In genomic region chr17:15341385-15341849, GRCh38 we compare ENCODE assay signal across 8 cellular contexts. TPM values are rescaled to one million over a fixed set of nuclear protein-coding genes. Genes with fewer than 3 reads are reported as not detected.
DNase-seq lines count a peak whose midpoint lies in the region; ATAC-seq, FAIRE-seq and TF ChIP-seq lines count a peak whose summit lies in the region.

TEKT3 (minus strand) TSS chr17:15341597; CDS start chr17:15331585, 10,012 bp downstream.

- H3K9me3 ChIP-seq in endothelial cell of umbilical vein (replicated peaks; ENCODE audit: control insufficient read depth, insufficient read depth, low read length), result no peaks in the 10 kb centered on the region
- H3K9me3 ChIP-seq in lung (ENCODE audit: control insufficient read depth in 2 of 2, insufficient read depth in 1 of 2, low read length in 1 of 2), result no peaks in the 10 kb centered on the region

- POLR2A ChIA-PET in RWPE1 (lab: Yijun Ruan, JAX; ENCODE audit: low non-redundant PET) (no interaction called here), endothelial cell of umbilical vein (lab: Charles Lee) (no interaction called here)

- no peaks in the 10 kb centered on the region for H4K20me1 ChIP-seq in endothelial cell of umbilical vein (replicated peaks; ENCODE audit: control insufficient read depth, extremely low read depth, insufficient read depth, low read length)

- H3K36me3 Mint-ChIP-seq in activated CD4-positive, alpha-beta T cell treated with anti-CD3 and anti-CD28 coated beads, Interleukin-2, amount 10 ng/mL, durations not matched to agents 24 days and 14 days (ENCODE audit: low read depth), result no peaks in the 10 kb centered on the region
- H3K36me3 Mint-ChIP-seq in stimulated activated effector memory CD8-positive, alpha-beta T cell treated with anti-CD3 and anti-CD28 coated beads, Interleukin-12 subunit alpha, Interleukin-12 subunit beta, amount 100 ng/mL, for 72 hours, result no peaks in the 10 kb centered on the region

- ATAC-seq in lung (ENCODE audit: insufficient read depth, low FRiP score) (peak; percentile 94), GM18873 (IDR thresholded peaks at IDR 0.05; ENCODE audit: low FRiP score, unreplicated experiment) (no peak)
- peak; percentile 60 for ATAC-seq in stimulated activated effector memory CD8-positive, alpha-beta T cell treated with anti-CD3 and anti-CD28 coated beads, Interleukin-12 subunit alpha, Interleukin-12 subunit beta, amount 100 ng/mL, for 72 hours

- CTCF ChIA-PET in RWPE1 (lab: Yijun Ruan, JAX), result no interaction called here
- CTCF ChIA-PET in endothelial cell of umbilical vein (lab: Charles Lee), result interaction anchor here (1.1 to 1.8 kb wide), 4 partner anchors 9 to 161 kb away, joined by 3 to 7 read pairs (median 3); no protein-coding TSS in a partner anchor

- no peaks in the 10 kb centered on the region for H3K9me3 Mint-ChIP-seq in activated CD4-positive, alpha-beta T cell treated with anti-CD3 and anti-CD28 coated beads, Interleukin-2, amount 10 ng/mL, durations not matched to agents 24 days and 14 days
- no peaks in the 10 kb centered on the region for H3K9me3 Mint-ChIP-seq in stimulated activated effector memory CD8-positive, alpha-beta T cell treated with anti-CD3 and anti-CD28 coated beads, Interleukin-12 subunit alpha, Interleukin-12 subunit beta, amount 100 ng/mL, for 72 hours

- no TSS peak for BruUV-seq in endothelial cell of umbilical vein (replicated peaks; lab: Mats Ljungman, UMichigan)

- H3K27me3 ChIP-seq in endothelial cell of umbilical vein (ENCODE audit: control insufficient read depth in 2 of 2, insufficient read depth in 2 of 2, low read length in 2 of 2) (peaks cover 29 to 40% of the 10 kb centered on the region in 2 experiments), lung (ENCODE audit: control insufficient read depth, insufficient read depth) (peaks cover 3% of the 10 kb centered on the region)

- H3K27ac ChIP-seq in RWPE1 (no peak within 1 kb of the TSS), endothelial cell of umbilical vein (ENCODE audit: insufficient read depth, low read depth, low read length) (no peak within 1 kb of the TSS), lung (ENCODE audit: low read depth in 1 of 2, low read length in 1 of 2) (no peak within 1 kb of the TSS)

- intact Hi-C loops in activated CD4-positive, alpha-beta T cell treated with anti-CD3 and anti-CD28 coated beads, Interleukin-2, amount 10 ng/mL, durations not matched to agents 24 days and 14 days (cut with micrococcal nuclease), result no loop called here
- intact Hi-C loops in endothelial cell of umbilical vein (cut with micrococcal nuclease), result no loop called here

- H3K79me2 ChIP-seq in endothelial cell of umbilical vein (ENCODE audit: control insufficient read depth, insufficient read depth, low read length), result no peaks in the 10 kb centered on the region

- peak within 1 kb of the TSS in 2 of 3 experiments; percentile 5 to 32 for H3K4me3 ChIP-seq in endothelial cell of umbilical vein (replicated peaks in 1 of 3; ENCODE audit: insufficient read depth in 1 of 3, low read depth in 1 of 3, low read length in 3 of 3)
- H3K4me3 ChIP-seq in lung, result peak within 1 kb of the TSS; percentile 23

- H3K4me3 Mint-ChIP-seq in activated CD4-positive, alpha-beta T cell treated with anti-CD3 and anti-CD28 coated beads, Interleukin-2, amount 10 ng/mL, durations not matched to agents 24 days and 14 days, result no peak within 1 kb of the TSS
- peak within 1 kb of the TSS; percentile 65 for H3K4me3 Mint-ChIP-seq in stimulated activated effector memory CD8-positive, alpha-beta T cell treated with anti-CD3 and anti-CD28 coated beads, Interleukin-12 subunit alpha, Interleukin-12 subunit beta, amount 100 ng/mL, for 72 hours

- H3K27ac Mint-ChIP-seq in activated CD4-positive, alpha-beta T cell treated with anti-CD3 and anti-CD28 coated beads, Interleukin-2, amount 10 ng/mL, durations not matched to agents 24 days and 14 days, result no peak within 1 kb of the TSS
- peak within 1 kb of the TSS; percentile 63 for H3K27ac Mint-ChIP-seq in stimulated activated effector memory CD8-positive, alpha-beta T cell treated with anti-CD3 and anti-CD28 coated beads, Interleukin-12 subunit alpha, Interleukin-12 subunit beta, amount 100 ng/mL, for 72 hours

- H3K9me1 ChIP-seq in endothelial cell of umbilical vein (replicated peaks; ENCODE audit: control insufficient read depth, extremely low read depth, insufficient read depth, low read length), result no peaks in the 10 kb centered on the region

- dilution Hi-C loops in endothelial cell of umbilical vein (cut with MboI; ENCODE audit: extremely low pct_ligation_motif_present, low sequenced_read_pairs), result no loop called here

- H3K9ac ChIP-seq in endothelial cell of umbilical vein (replicated peaks; ENCODE audit: extremely low read depth, insufficient read depth, low read length), result no peak within 1 kb of the TSS

- peak within 1 kb of the TSS; percentile 35 for H2AFZ ChIP-seq in endothelial cell of umbilical vein (ENCODE audit: low read depth, low read length)

- TF ChIP-seq POLR2A in endothelial cell of umbilical vein (IDR thresholded peaks at IDR 0.05; ENCODE audit: low read depth, low read length), result no peak

- peak within 1 kb of the TSS; percentile 55 for H3K4me2 ChIP-seq in endothelial cell of umbilical vein (ENCODE audit: insufficient read depth, low read length)

- FAIRE-seq in endothelial cell of umbilical vein (lab: Jason Lieb, UNC) (peak; percentile 57), RCC 7860 (lab: Jason Lieb, UNC) (no peak)

- H3K4me1 ChIP-seq in endothelial cell of umbilical vein (ENCODE audit: control insufficient read depth, extremely low read depth, insufficient read depth, low read length), result no peaks in the 10 kb centered on the region
- H3K4me1 ChIP-seq in lung (ENCODE audit: control insufficient read depth in 2 of 2, insufficient read depth in 2 of 2, low read length in 2 of 2), result peaks cover 0 to 2% of the 10 kb centered on the region in 2 donors

- no peaks in the 10 kb centered on the region for H3K36me3 ChIP-seq in endothelial cell of umbilical vein (ENCODE audit: control insufficient read depth in 2 of 2, extremely low read depth in 1 of 2, insufficient read depth in 2 of 2, low read length in 2 of 2)
- H3K36me3 ChIP-seq in lung (ENCODE audit: control insufficient read depth in 2 of 2, insufficient read depth in 2 of 2, low read length in 2 of 2), result no peaks in the 10 kb centered on the region

- H3K27me3 Mint-ChIP-seq in activated CD4-positive, alpha-beta T cell treated with anti-CD3 and anti-CD28 coated beads, Interleukin-2, amount 10 ng/mL, durations not matched to agents 24 days and 14 days, result peaks cover 59% of the 10 kb centered on the region

- DNase-seq in activated CD4-positive, alpha-beta T cell treated with anti-CD3 and anti-CD28 coated beads, Interleukin-2, amount 10 ng/mL, durations not matched to agents 24 days and 14 days, result peak; percentile 57
- DNase-seq in activated CD4-positive, alpha-beta T cell treated with anti-CD3 and anti-CD28 coated beads for 4 hours, result no peak
- peak; percentile 59 for DNase-seq in RWPE1 (ENCODE audit: low spot score)
- DNase-seq in endothelial cell of umbilical vein (ENCODE audit: low read depth, low spot score), result peak; percentile 57
- peak; percentile 85 for DNase-seq in lung (ENCODE audit: low spot score)
- DNase-seq in stimulated activated effector memory CD8-positive, alpha-beta T cell treated with anti-CD3 and anti-CD28 coated beads, Interleukin-12 subunit alpha, Interleukin-12 subunit beta, amount 100 ng/mL, for 72 hours (ENCODE audit: low spot score in 2 of 2), result no peak
- no peak for DNase-seq in RCC 7860 (ENCODE audit: low spot score)

- 1 to 2% methylated on average over 31 to 36 of the region's 36 CpGs for WGBS in lung, 2 donors

- H3K4me1 Mint-ChIP-seq in activated CD4-positive, alpha-beta T cell treated with anti-CD3 and anti-CD28 coated beads, Interleukin-2, amount 10 ng/mL, durations not matched to agents 24 days and 14 days, result peaks cover 4% of the 10 kb centered on the region
- peaks cover 8% of the 10 kb centered on the region for H3K4me1 Mint-ChIP-seq in stimulated activated effector memory CD8-positive, alpha-beta T cell treated with anti-CD3 and anti-CD28 coated beads, Interleukin-12 subunit alpha, Interleukin-12 subunit beta, amount 100 ng/mL, for 72 hours

- no peak for TF ChIP-seq CTCF in RWPE1 (conservative IDR thresholded peaks at IDR 0.05; ENCODE audit: low read depth)
- no peak for TF ChIP-seq CTCF in endothelial cell of umbilical vein (IDR thresholded peaks at IDR 0.05; ENCODE audit: extremely low read depth in 1 of 2, insufficient read depth in 1 of 2, low read depth in 1 of 2, low read length in 2 of 2)
- no peak for TF ChIP-seq CTCF in lung (IDR thresholded peaks at IDR 0.05; ENCODE audit: control extremely low read depth, extremely low read depth)

TF ChIP-seq in endothelial cell of umbilical vein, 7 proteins besides CTCF, POLR2A, EP300 and RAD21:
- TF ChIP-seq JUN (IDR thresholded peaks at IDR 0.05; ENCODE audit: borderline replicate concordance, insufficient read depth, insufficient read length, low read depth), result no peak
- peak; percentile 70 for TF ChIP-seq EZH2 (IDR thresholded peaks at IDR 0.05; ENCODE audit: borderline replicate concordance, low read depth, low read length, severe bottlenecking)
TF ChIP-seq in endothelial cell of umbilical vein: peak in this region for 1.

RNA-seq across cellular contexts. Expression of gene TEKT3, which starts in this region (rescaled TPM):
- total RNA-seq in activated CD4-positive, alpha-beta T cell treated with anti-CD3 and anti-CD28 coated beads, Interleukin-2, amount 10 ng/mL, durations not matched to agents 24 days and 14 days, result not detected in 2 replicates
- total RNA-seq in endothelial cell of umbilical vein (not detected in 2 replicates), lung (1 to 10 TPM; 1.4 to 5.4 TPM)
- polyA plus RNA-seq in endothelial cell of umbilical vein (0.28 and 0.75 TPM in 2 replicates), lung (1 to 10 TPM; 1.2 to 1.9 TPM)
- not detected in 2 replicates for polyA plus RNA-seq in endothelial cell of umbilical vein (2011; cell fraction: cytosol; rRNA removed)
- polyA plus RNA-seq in endothelial cell of umbilical vein (2011; cell fraction: nucleus; rRNA removed), result 0.80 and 1.6 TPM in 2 replicates
- polyA plus RNA-seq in endothelial cell of umbilical vein (2012), result not detected in 2 replicates
- 0.53 TPM in 1 of 2 replicates, not detected in the other for polyA minus RNA-seq in endothelial cell of umbilical vein
- not detected for polyA minus RNA-seq in endothelial cell of umbilical vein (2011; cell fraction: cytosol; rRNA and poly(A)+ RNA removed)
- polyA minus RNA-seq in endothelial cell of umbilical vein (2011; cell fraction: nucleus; rRNA and poly(A)+ RNA removed), result 0.96 TPM in 1 of 2 replicates, not detected in the other

Comparison
In these comparisons a context has a peak if more than half of its experiments do, and no peak if none do; other contexts are left out.
1. Peak in DNase-seq in activated CD4-positive, alpha-beta T cell treated with anti-CD3 and anti-CD28 coated beads, Interleukin-2, amount 10 ng/mL, durations not matched to agents 24 days and 14 days; RNA of the gene not detected or under 1 TPM.
2. DNase-seq: peak in RWPE1 (single experiment), endothelial cell of umbilical vein (single experiment) and lung (single experiment); none in activated CD4-positive, alpha-beta T cell treated with anti-CD3 and anti-CD28 coated beads for 4 hours (0 of 2), stimulated activated effector memory CD8-positive, alpha-beta T cell treated with anti-CD3 and anti-CD28 coated beads, Interleukin-12 subunit alpha, Interleukin-12 subunit beta, amount 100 ng/mL, for 72 hours (0 of 2) and RCC 7860 (single experiment).